Comparison of ENCODE assay signal across 24 cellular contexts in the genomic region with DNA sequence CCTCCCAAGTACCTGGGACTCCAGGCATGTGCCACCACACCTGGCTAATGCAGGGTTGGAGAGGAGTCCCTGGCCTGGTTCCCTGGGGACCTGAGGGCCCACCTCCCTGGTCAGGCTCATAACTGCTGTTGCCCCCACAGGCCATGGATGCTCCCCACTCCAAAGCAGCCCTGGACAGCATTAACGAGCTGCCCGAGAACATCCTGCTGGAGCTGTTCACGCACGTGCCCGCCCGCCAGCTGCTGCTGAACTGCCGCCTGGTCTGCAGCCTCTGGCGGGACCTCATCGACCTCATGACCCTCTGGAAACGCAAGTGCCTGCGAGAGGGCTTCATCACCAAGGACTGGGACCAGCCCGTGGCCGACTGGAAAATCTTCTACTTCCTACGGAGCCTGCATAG. TPM values are rescaled to one million over a fixed set of nuclear protein-coding genes. Genes with fewer than 3 reads are reported as not detected.
DNase-seq lines count a peak whose midpoint lies in the region; ATAC-seq, FAIRE-seq and TF ChIP-seq lines count a peak whose summit lies in the region.
"Had no signal": no experiment of that assay in that cellular context is flagged by ENCODE, and none has a peak within 500 bp of the region (broad histone marks: within the 10 kb centered on the region; RNA-seq: fewer than 3 reads in every experiment).

No MANE protein-coding gene starts in this region.

- peaks cover 6% of the 10 kb centered on the region for H3K36me3 ChIP-seq in GM23338 (ENCODE audit: insufficient read depth)
- H3K36me3 ChIP-seq in K562 (ENCODE audit: control insufficient read depth, insufficient read depth, low read length): peaks cover 52% of the 10 kb centered on the region; the same call in 2 of the 3 replicates
- peaks cover 25 to 64% of the 10 kb centered on the region in 2 donors for H3K36me3 ChIP-seq in neuronal stem cell (replicated peaks in 1 of 2; ENCODE audit: control insufficient read depth in 2 of 2, insufficient read depth in 2 of 2, low read length in 2 of 2)
- H3K36me3 ChIP-seq in spleen: peaks cover 0 to 63% (median 27%) of the 10 kb centered on the region in 6 donors

- peaks cover 8% of the 10 kb centered on the region for H3K9me1 ChIP-seq in K562 (ENCODE audit: control insufficient read depth, insufficient read depth, low read length)

- peaks cover 2% of the 10 kb centered on the region for H3K79me1 ChIP-seq in neuronal stem cell (ENCODE audit: low read depth, low read length)

- DNase-seq in GM23338 (ENCODE audit: low spot score) (no peak), K562 (ENCODE audit: extremely low read depth in 1 of 4, low spot score in 3 of 4) (no peak), neuronal stem cell (ENCODE audit: low spot score) (no peak), NCI-H748 treated with DMSO at 0.1 percent for 48 hours (lab: John Stamatoyannopoulos, UW) (no peak), spleen (no peak)
- DNase-seq: Calu3; DND-41; KBM-7; MV-4-11; NCI-H1105 treated with DMSO at 0.1 percent for 48 hours; NCI-H146; NCI-H1930; NCI-H2107; NCI-H524; NCI-H774; NK-92 treated with Interleukin-12 subunit alpha and Interleukin-12 subunit beta, amount 100 ng/mL, for 24 hours; PC-3; Right ventricle myocardium superior had no signal

- WGBS in K562 (ENCODE audit: insufficient coverage, low coverage, missing lambda C conversion rate): 96% methylated on average over 9 of the region's 14 CpGs
- WGBS in neuronal stem cell (ENCODE audit: extremely low coverage in 2 of 2, insufficient read length in 2 of 2, insufficient replicate concordance in 1 of 2), 2 donors: no CpG with 5 or more reads among the region's 14 CpGs
- WGBS in spleen, 5 donors: 82 to 91% (median 85%) methylated on average over 14 of the region's 14 CpGs

- H2BK120ac ChIP-seq in neuronal stem cell (ENCODE audit: low read depth, low read length): no peak overlapping the region

- no peak overlapping the region for H2BK5ac ChIP-seq in neuronal stem cell (ENCODE audit: low read length)

- H2AFZ ChIP-seq in GM23338: no peak overlapping the region
- no peak overlapping the region for H2AFZ ChIP-seq in K562 (ENCODE audit: low read depth, low read length)
- no peak overlapping the region for H2AFZ ChIP-seq in neuronal stem cell (ENCODE audit: low read length)

- H3K18ac ChIP-seq in neuronal stem cell (ENCODE audit: low read length): no peak overlapping the region

- H3K23ac ChIP-seq in neuronal stem cell (ENCODE audit: low read depth, low read length, poor library complexity): peak overlapping the region; percentile 89

- H3K4me3 ChIP-seq in GM23338: no peak overlapping the region
- H3K4me3 ChIP-seq in K562: no peak overlapping the region
- no peak overlapping the region for H3K4me3 ChIP-seq in neuronal stem cell (ENCODE audit: low read length in 2 of 2)
- no peak overlapping the region for H3K4me3 ChIP-seq in spleen
- H3K4me3 ChIP-seq: SJSA1 had no signal

- H4K91ac ChIP-seq in neuronal stem cell (ENCODE audit: low read depth, low read length, poor library complexity): no peak overlapping the region

- H3K79me2 ChIP-seq in GM23338 (replicated peaks; ENCODE audit: insufficient read depth): no peaks in the 10 kb centered on the region
- peaks cover 7% of the 10 kb centered on the region for H3K79me2 ChIP-seq in K562 (ENCODE audit: control insufficient read depth, insufficient read depth, low read length)

- H3K36me3 Mint-ChIP-seq in GM23338 (ENCODE audit: low read depth): peaks cover 58% of the 10 kb centered on the region

- no peak overlapping the region for H2AK5ac ChIP-seq in neuronal stem cell (ENCODE audit: low read depth, low read length)

- no peak overlapping the region for H3K14ac ChIP-seq in neuronal stem cell (ENCODE audit: low read length)

- in situ Hi-C loops in K562 (cut with MboI): no loop called here

- CTCF ChIA-PET in K562 (lab: Yijun Ruan, JAX; ENCODE audit: low intra/inter-chr PET ratio): no interaction called here

- H3K9me3 Mint-ChIP-seq in GM23338: no peaks in the 10 kb centered on the region

- peak overlapping the region; percentile 17 for H2BK15ac ChIP-seq in neuronal stem cell (ENCODE audit: low read length)

- H4K8ac ChIP-seq in neuronal stem cell (ENCODE audit: low read depth, low read length): no peak overlapping the region

- no peak for TF ChIP-seq EP300 in K562 (IDR thresholded peaks at IDR 0.05; ENCODE audit: low read length)

- H3K9me3 ChIP-seq in K562 (replicated peaks; ENCODE audit: control insufficient read depth, insufficient read depth, low read depth, low read length) (no peaks in the 10 kb centered on the region), neuronal stem cell (replicated peaks in 1 of 2; ENCODE audit: control insufficient read depth in 2 of 2, insufficient read depth in 1 of 2, low read depth in 1 of 2, low read length in 2 of 2) (no peaks in the 10 kb centered on the region), spleen (no peaks in the 10 kb centered on the region)
- H3K9me3 ChIP-seq: SJSA1 had no signal

- TF ChIP-seq CTCF in GM23338 (conservative IDR thresholded peaks at IDR 0.05; ENCODE audit: low read depth in 2 of 2): no peak
- TF ChIP-seq CTCF in K562 (IDR thresholded peaks at IDR 0.05 in 2 of 3, conservative IDR thresholded peaks at IDR 0.05 in 1 of 3; ENCODE audit: insufficient read depth in 2 of 3, low read depth in 1 of 3, low read length in 3 of 3): no peak
- no peak for TF ChIP-seq CTCF in spleen (IDR thresholded peaks at IDR 0.05 in 8 of 11, conservative IDR thresholded peaks at IDR 0.05 in 3 of 11)

- BruUV-seq in K562 (replicated peaks; lab: Mats Ljungman, UMichigan): no TSS peak

- H3K27ac ChIP-seq in GM23338 (ENCODE audit: low read depth) (peak overlapping the region; percentile 56), K562 (ENCODE audit: extremely low read depth, low read depth, low read length) (no peak overlapping the region), neuronal stem cell (replicated peaks; ENCODE audit: low read length) (no peak overlapping the region), spleen (no peak overlapping the region)
- H3K27ac ChIP-seq: SJSA1 had no signal

- TF ChIP-seq POLR2A in K562 (conservative IDR thresholded peaks at IDR 0.05) (no peak), spleen (IDR thresholded peaks at IDR 0.05) (no peak)

- H3K27ac Mint-ChIP-seq in GM23338: 0 out of 2 replicates have a peak overlapping the region, but pooled peaks have one; percentile 43
- H3K27ac Mint-ChIP-seq: B cell had no signal

- no peak overlapping the region for H3K4me3 Mint-ChIP-seq in GM23338
- H3K4me3 Mint-ChIP-seq: B cell had no signal

- no peaks in the 10 kb centered on the region for H3K27me3 ChIP-seq in GM23338 (ENCODE audit: insufficient read depth)
- H3K27me3 ChIP-seq in K562 (ENCODE audit: control insufficient read depth in 2 of 2, insufficient read depth in 2 of 2, low read length in 2 of 2): no peaks in the 10 kb centered on the region
- peaks cover 0 to 2% (median 0%) of the 10 kb centered on the region in 3 experiments for H3K27me3 ChIP-seq in neuronal stem cell (ENCODE audit: control insufficient read depth in 3 of 3, insufficient read depth in 3 of 3, low read depth in 1 of 3, low read length in 3 of 3)
- no peaks in the 10 kb centered on the region for H3K27me3 ChIP-seq in spleen (replicated peaks in 1 of 7)

- H3K27me3 Mint-ChIP-seq in GM23338 (ENCODE audit: insufficient read depth, low read depth, poor library complexity): peaks cover 33% of the 10 kb centered on the region
- H3K27me3 Mint-ChIP-seq: B cell had no signal

- no peaks in the 10 kb centered on the region for H3K9me2 ChIP-seq in GM23338 (ENCODE audit: insufficient read depth)

- no peak overlapping the region for H2BK12ac ChIP-seq in neuronal stem cell (ENCODE audit: low read length)

- H4K20me1 ChIP-seq in GM23338 (replicated peaks; ENCODE audit: insufficient read depth) (peaks cover 13% of the 10 kb centered on the region), K562 (replicated peaks; ENCODE audit: control insufficient read depth, insufficient read depth, low read length) (peaks cover 8% of the 10 kb centered on the region)

- no peak for ATAC-seq in GM23338
- no peak for ATAC-seq in K562
- ATAC-seq: PC-3 had no signal

- FAIRE-seq in K562 (lab: Jason Lieb, UNC): no peak
- FAIRE-seq: GM12892, GM19239 had no signal

- H3K4me1 Mint-ChIP-seq in GM23338: peaks cover 3% of the 10 kb centered on the region; the same call in 2 of the 3 replicates

- H3K4me1 ChIP-seq in GM23338 (ENCODE audit: insufficient read depth) (no peaks in the 10 kb centered on the region), K562 (replicated peaks in 1 of 2; ENCODE audit: control insufficient read depth in 2 of 2, insufficient read depth in 2 of 2, low read length in 2 of 2) (peaks cover 24 to 59% of the 10 kb centered on the region in 2 experiments), neuronal stem cell (ENCODE audit: control insufficient read depth in 2 of 2, insufficient read depth in 1 of 2, low read depth in 1 of 2, low read length in 2 of 2) (peaks cover 0 to 8% of the 10 kb centered on the region in 2 donors), spleen (peaks cover 0 to 59% (median 17%) of the 10 kb centered on the region in 6 donors)

- H3K4me2 ChIP-seq in GM23338 (no peak overlapping the region), K562 (ENCODE audit: insufficient read depth, low read length) (no peak overlapping the region), neuronal stem cell (ENCODE audit: insufficient read depth, low read length, poor library complexity, severe bottlenecking) (no peak overlapping the region)

- TF ChIP-seq RAD21 in K562 (CRISPR knock-in tag; conservative IDR thresholded peaks at IDR 0.05 in 1 of 2, IDR thresholded peaks at IDR 0.05 in 1 of 2): no peak

- POLR2A ChIA-PET in K562 (lab: Yijun Ruan, JAX): interaction anchor here (0.5 to 1.3 kb wide), 4 partner anchors 8 to 239 kb away, joined by 3 to 4 read pairs (median 4); no protein-coding TSS in a partner anchor

- intact Hi-C loops in K562 (cut with micrococcal nuclease) (loop anchor here (10.0 kb wide), 1 partner anchor 216 kb away; no protein-coding TSS in a partner anchor), spleen (cut with DNase I; ENCODE audit: low total_unique reads) (loop anchor here (5.0 kb wide), 1 partner anchor 49 kb away; no protein-coding TSS in a partner anchor)

- no peak overlapping the region for H3K4ac ChIP-seq in neuronal stem cell (ENCODE audit: low read length)

- peak overlapping the region in 1 of 2 experiments; percentile 60; a peak in 1 of 4 replicates for H3K9ac ChIP-seq in K562 (ENCODE audit: insufficient read depth in 1 of 2, low read depth in 2 of 2, low read length in 2 of 2)
- H3K9ac ChIP-seq in neuronal stem cell (ENCODE audit: low read depth, low read length, poor library complexity): peak overlapping the region; percentile 21

- H3F3A ChIP-seq in GM23338 (replicated peaks; ENCODE audit: low read depth): peaks cover 41% of the 10 kb centered on the region

RNA-seq across cellular contexts. Expression of a gene that starts 4.5 kb away (rescaled TPM):
- total RNA-seq in GM23338 (2014; rRNA removed; shearing (Covaris generic)): 0.58 and 0.90 TPM in 2 replicates
- polyA plus RNA-seq in GM23338 (2016; fragmentation: Nextera tagmentation; extraction: Ambion mirVana): 0.40 and 0.89 TPM in 2 replicates
- 3.1 and 10.3 TPM in 2 replicates for total RNA-seq in K562 (2011; cell fraction: chromatin; rRNA removed; ENCODE audit: low replicate concordance)
- 13.0 and 14.1 TPM in 2 replicates for total RNA-seq in K562 (2011; cell fraction: nucleolus; rRNA removed)
- total RNA-seq in K562 (2011; cell fraction: nucleoplasm; rRNA removed): 7.6 and 11.3 TPM in 2 replicates
- 44.1 and 44.9 TPM in 2 replicates for total RNA-seq in K562 (2014; rRNA removed)
- 9.6 and 15.2 TPM in 2 replicates for total RNA-seq in K562 (2014; rRNA removed; fragmentation: Illumina TruSeq; extraction: Trizol)
- total RNA-seq in K562 (2015; rRNA removed; fragmentation: Illumina TruSeq; extraction: Trizol): 23.8 and 24.5 TPM in 2 replicates
- total RNA-seq in K562 (2021): 23.2 and 24.9 TPM in 2 replicates
- 35.2 and 64.0 TPM in 2 replicates for polyA plus RNA-seq in K562 (2011; rRNA removed)
- polyA plus RNA-seq in K562 (2011; cell fraction: cytosol; rRNA removed): 96.3 and 104 TPM in 2 replicates
- 14.1 and 20.6 TPM in 2 replicates for polyA plus RNA-seq in K562 (2011; cell fraction: nucleus; rRNA removed)
- 26.0 and 39.2 TPM in 2 replicates for polyA plus RNA-seq in K562 (2012)
- polyA plus RNA-seq in K562 (2014; fragmentation: Illumina TruSeq; extraction: Trizol): 34.1 and 34.7 TPM in 2 replicates
- 10 to 100 TPM; 10.6 to 16.4 TPM for polyA plus RNA-seq in K562 (2014; fragmentation: Nextera tagmentation; extraction: Ambion mirVana)
- polyA plus RNA-seq in K562 (2014; rRNA removed): 45.8 and 49.6 TPM in 2 replicates
- polyA minus RNA-seq in K562 (2011; rRNA and poly(A)+ RNA removed): 15.9 and 20.2 TPM in 2 replicates
- 14.4 and 33.6 TPM in 2 replicates for polyA minus RNA-seq in K562 (2011; cell fraction: cytosol; rRNA and poly(A)+ RNA removed)
- polyA minus RNA-seq in K562 (2011; cell fraction: nucleus; rRNA and poly(A)+ RNA removed): 6.2 and 9.4 TPM in 2 replicates
- 1.4 TPM for polyA plus RNA-seq in neuronal stem cell (2013, experiment 1 of 2)
- polyA plus RNA-seq in neuronal stem cell (2013, experiment 2 of 2): 1.5 TPM
- 10 to 100 TPM in 6 of 7 donors, 1 to 10 TPM in 1; 8.1 to 21.2 (median 14.5) TPM for total RNA-seq in spleen
- 10 to 100 TPM; 13.1 to 19.5 (median 16.5) TPM for polyA plus RNA-seq in spleen

RNA-seq across cellular contexts. Expression of a gene that starts 12.4 kb away (rescaled TPM):
- total RNA-seq in GM23338 (2014; rRNA removed; shearing (Covaris generic)): 474 and 552 TPM in 2 replicates
- polyA plus RNA-seq in GM23338 (2016; fragmentation: Nextera tagmentation; extraction: Ambion mirVana) (478 and 498 TPM in 2 replicates), K562 (2011; rRNA removed) (138 and 190 TPM in 2 replicates), K562 (2014; fragmentation: Illumina TruSeq; extraction: Trizol) (185 and 189 TPM in 2 replicates), K562 (2014; fragmentation: Nextera tagmentation; extraction: Ambion mirVana) (10 to 100 TPM; 12.4 to 25.9 TPM), K562 (2014; rRNA removed) (270 and 279 TPM in 2 replicates), spleen (10 to 100 TPM; 30.8 to 42.1 (median 37.2) TPM)
- total RNA-seq in K562 (2011; cell fraction: chromatin; rRNA removed; ENCODE audit: low replicate concordance): 61.6 and 182 TPM in 2 replicates
- 209 and 213 TPM in 2 replicates for total RNA-seq in K562 (2011; cell fraction: nucleolus; rRNA removed)
- total RNA-seq in K562 (2011; cell fraction: nucleoplasm; rRNA removed): 129 and 143 TPM in 2 replicates
- total RNA-seq in K562 (2014; rRNA removed) (286 and 326 TPM in 2 replicates), K562 (2014; rRNA removed; fragmentation: Illumina TruSeq; extraction: Trizol) (69.7 and 100 TPM in 2 replicates), K562 (2015; rRNA removed; fragmentation: Illumina TruSeq; extraction: Trizol) (143 TPM in 2 replicates), K562 (2021) (211 and 212 TPM in 2 replicates), spleen (10 to 100 TPM; 22.7 to 41.0 (median 29.8) TPM)
- polyA plus RNA-seq in K562 (2011; cell fraction: cytosol; rRNA removed): 297 and 419 TPM in 2 replicates
- 289 and 315 TPM in 2 replicates for polyA plus RNA-seq in K562 (2011; cell fraction: nucleus; rRNA removed)
- 217 and 239 TPM in 2 replicates for polyA plus RNA-seq in K562 (2012)
- 95.3 and 109 TPM in 2 replicates for polyA minus RNA-seq in K562 (2011; rRNA and poly(A)+ RNA removed)
- 94.6 and 115 TPM in 2 replicates for polyA minus RNA-seq in K562 (2011; cell fraction: cytosol; rRNA and poly(A)+ RNA removed)
- polyA minus RNA-seq in K562 (2011; cell fraction: nucleus; rRNA and poly(A)+ RNA removed): 71.6 and 96.6 TPM in 2 replicates
- 132 TPM for polyA plus RNA-seq in neuronal stem cell (2013, experiment 1 of 2)
- 126 TPM for polyA plus RNA-seq in neuronal stem cell (2013, experiment 2 of 2)

RNA-seq across cellular contexts. Expression of a gene that starts 13.8 kb away (rescaled TPM):
- total RNA-seq in GM23338 (2014; rRNA removed; shearing (Covaris generic)): 28.9 and 30.8 TPM in 2 replicates
- polyA plus RNA-seq in GM23338 (2016; fragmentation: Nextera tagmentation; extraction: Ambion mirVana): 22.0 and 22.3 TPM in 2 replicates
- 25.1 and 57.8 TPM in 2 replicates for total RNA-seq in K562 (2011; cell fraction: chromatin; rRNA removed; ENCODE audit: low replicate concordance)
- total RNA-seq in K562 (2011; cell fraction: nucleolus; rRNA removed): 47.5 and 48.8 TPM in 2 replicates
- total RNA-seq in K562 (2011; cell fraction: nucleoplasm; rRNA removed): 32.2 and 35.3 TPM in 2 replicates
- 11.6 and 14.7 TPM in 2 replicates for total RNA-seq in K562 (2014; rRNA removed)
- 2.6 and 3.9 TPM in 2 replicates for total RNA-seq in K562 (2014; rRNA removed; fragmentation: Illumina TruSeq; extraction: Trizol)
- 6.1 and 6.7 TPM in 2 replicates for total RNA-seq in K562 (2015; rRNA removed; fragmentation: Illumina TruSeq; extraction: Trizol)
- total RNA-seq in K562 (2021): 15.7 and 16.4 TPM in 2 replicates
- 8.3 and 18.1 TPM in 2 replicates for polyA plus RNA-seq in K562 (2011; rRNA removed)
- 18.0 and 19.5 TPM in 2 replicates for polyA plus RNA-seq in K562 (2011; cell fraction: cytosol; rRNA removed)
- polyA plus RNA-seq in K562 (2011; cell fraction: nucleus; rRNA removed): 93.3 and 93.5 TPM in 2 replicates
- 11.8 and 19.7 TPM in 2 replicates for polyA plus RNA-seq in K562 (2012)
- polyA plus RNA-seq in K562 (2014; fragmentation: Illumina TruSeq; extraction: Trizol): 5.9 and 9.8 TPM in 2 replicates
- polyA plus RNA-seq in K562 (2014; fragmentation: Nextera tagmentation; extraction: Ambion mirVana): 1 to 10 TPM in 1 of 2 experiments, under 1 TPM in 1; 0.69 to 1.3 TPM
- 20.9 and 23.7 TPM in 2 replicates for polyA plus RNA-seq in K562 (2014; rRNA removed)
- 5.7 and 7.3 TPM in 2 replicates for polyA minus RNA-seq in K562 (2011; rRNA and poly(A)+ RNA removed)
- 3.5 and 14.7 TPM in 2 replicates for polyA minus RNA-seq in K562 (2011; cell fraction: cytosol; rRNA and poly(A)+ RNA removed)
- polyA minus RNA-seq in K562 (2011; cell fraction: nucleus; rRNA and poly(A)+ RNA removed): 29.5 and 46.7 TPM in 2 replicates
- 16.4 TPM for polyA plus RNA-seq in neuronal stem cell (2013, experiment 1 of 2)
- 16.6 TPM for polyA plus RNA-seq in neuronal stem cell (2013, experiment 2 of 2)
- total RNA-seq in spleen: 10 to 100 TPM; 15.3 to 30.5 (median 21.6) TPM
- 10 to 100 TPM; 27.9 to 39.4 (median 37.1) TPM for polyA plus RNA-seq in spleen

RNA-seq across cellular contexts. Expression of a gene that starts 14.3 kb away (rescaled TPM):
- 44.4 and 45.4 TPM in 2 replicates for total RNA-seq in GM23338 (2014; rRNA removed; shearing (Covaris generic))
- polyA plus RNA-seq in GM23338 (2016; fragmentation: Nextera tagmentation; extraction: Ambion mirVana): 84.6 and 86.7 TPM in 2 replicates
- total RNA-seq in K562 (2011; cell fraction: chromatin; rRNA removed; ENCODE audit: low replicate concordance): 0.76 and 1.9 TPM in 2 replicates
- total RNA-seq in K562 (2011; cell fraction: nucleolus; rRNA removed): 1.7 and 1.8 TPM in 2 replicates
- 1.3 and 1.5 TPM in 2 replicates for total RNA-seq in K562 (2011; cell fraction: nucleoplasm; rRNA removed)
- total RNA-seq in K562 (2014; rRNA removed): 1.1 and 1.9 TPM in 2 replicates
- total RNA-seq in K562 (2014; rRNA removed; fragmentation: Illumina TruSeq; extraction: Trizol): 0.16 and 0.25 TPM in 2 replicates
- total RNA-seq in K562 (2015; rRNA removed; fragmentation: Illumina TruSeq; extraction: Trizol): 0.22 and 0.41 TPM in 2 replicates
- 1.4 and 1.7 TPM in 2 replicates for total RNA-seq in K562 (2021)
- polyA plus RNA-seq in K562 (2011; rRNA removed): 1.1 and 2.8 TPM in 2 replicates
- 2.6 and 3.2 TPM in 2 replicates for polyA plus RNA-seq in K562 (2011; cell fraction: cytosol; rRNA removed)
- polyA plus RNA-seq in K562 (2011; cell fraction: nucleus; rRNA removed): 4.5 and 6.3 TPM in 2 replicates
- polyA plus RNA-seq in K562 (2012): 1.6 and 1.8 TPM in 2 replicates
- 0.27 and 0.46 TPM in 2 replicates for polyA plus RNA-seq in K562 (2014; fragmentation: Illumina TruSeq; extraction: Trizol)
- polyA plus RNA-seq in K562 (2014; fragmentation: Nextera tagmentation; extraction: Ambion mirVana): under 1 TPM; 0.04 to 0.27 TPM
- polyA plus RNA-seq in K562 (2014; rRNA removed): 1.6 and 2.2 TPM in 2 replicates
- polyA minus RNA-seq in K562 (2011; rRNA and poly(A)+ RNA removed): 0.21 and 0.48 TPM in 2 replicates
- 0.57 and 2.8 TPM in 2 replicates for polyA minus RNA-seq in K562 (2011; cell fraction: cytosol; rRNA and poly(A)+ RNA removed)
- polyA minus RNA-seq in K562 (2011; cell fraction: nucleus; rRNA and poly(A)+ RNA removed): 0.67 and 1.4 TPM in 2 replicates
- 7.1 TPM for polyA plus RNA-seq in neuronal stem cell (2013, experiment 1 of 2)
- polyA plus RNA-seq in neuronal stem cell (2013, experiment 2 of 2): 7.2 TPM
- 1 to 10 TPM; 2.1 to 6.7 (median 4.5) TPM for total RNA-seq in spleen
- polyA plus RNA-seq in spleen: 1 to 10 TPM; 3.8 to 5.8 (median 5.8) TPM
- total RNA-seq: A673, LHCN-M2, SJSA1 had no signal

RNA-seq across cellular contexts. Expression of a gene that starts 23.0 kb away (rescaled TPM):
- 22.6 and 23.0 TPM in 2 replicates for total RNA-seq in GM23338 (2014; rRNA removed; shearing (Covaris generic))
- polyA plus RNA-seq in GM23338 (2016; fragmentation: Nextera tagmentation; extraction: Ambion mirVana) (7.4 and 7.6 TPM in 2 replicates), K562 (2011; rRNA removed) (0.01 TPM in 1 of 2 replicates, not detected in the other), K562 (2014; fragmentation: Illumina TruSeq; extraction: Trizol) (not detected in 2 replicates), K562 (2014; fragmentation: Nextera tagmentation; extraction: Ambion mirVana) (under 1 TPM in 1 of 2 experiments, not detected in 1; 0.01 TPM), K562 (2014; rRNA removed) (0.01 TPM in 1 of 2 replicates, not detected in the other), spleen (under 1 TPM; 0.04 to 0.10 (median 0.06) TPM)
- total RNA-seq in K562 (2011; cell fraction: chromatin; rRNA removed; ENCODE audit: low replicate concordance): not detected in 2 replicates
- total RNA-seq in K562 (2011; cell fraction: nucleolus; rRNA removed): not detected in 2 replicates
- total RNA-seq in K562 (2011; cell fraction: nucleoplasm; rRNA removed): not detected in 2 replicates
- total RNA-seq in K562 (2014; rRNA removed) (not detected in 2 replicates), K562 (2014; rRNA removed; fragmentation: Illumina TruSeq; extraction: Trizol) (0.04 TPM in 1 of 2 replicates, not detected in the other), K562 (2015; rRNA removed; fragmentation: Illumina TruSeq; extraction: Trizol) (under 0.01 TPM in 1 of 2 replicates, not detected in the other), K562 (2021) (not detected in 2 replicates), spleen (under 1 TPM in 4 of 7 donors, not detected in 3; 0.09 to 0.37 (median 0.17) TPM)
- polyA plus RNA-seq in K562 (2011; cell fraction: cytosol; rRNA removed): 0.01 TPM in 1 of 2 replicates, not detected in the other
- polyA plus RNA-seq in K562 (2011; cell fraction: nucleus; rRNA removed): not detected in 2 replicates
- 0.01 TPM in 2 replicates for polyA plus RNA-seq in K562 (2012)
- polyA minus RNA-seq in K562 (2011; rRNA and poly(A)+ RNA removed): not detected in 2 replicates
- not detected in 2 replicates for polyA minus RNA-seq in K562 (2011; cell fraction: cytosol; rRNA and poly(A)+ RNA removed)
- polyA minus RNA-seq in K562 (2011; cell fraction: nucleus; rRNA and poly(A)+ RNA removed): not detected in 2 replicates
- polyA plus RNA-seq in neuronal stem cell (2013, experiment 1 of 2): 9.5 TPM
- 9.7 TPM for polyA plus RNA-seq in neuronal stem cell (2013, experiment 2 of 2)
- total RNA-seq: Calu3, SJSA1 had no signal
